ENCODE assay signal across 11 cellular contexts in genomic region chr5:73370620-73371583, GRCh38.
DNase-seq lines count a peak whose midpoint lies in the region; ATAC-seq and TF ChIP-seq lines count a peak whose summit lies in the region.
"Had no signal": no experiment of that assay in that cellular context is flagged by ENCODE, and none has a peak within 500 bp of the region (broad histone marks: within the 10 kb centered on the region; RNA-seq: fewer than 3 reads in every experiment).

No MANE protein-coding gene starts in this region.

- POLR2A ChIA-PET in WTC11 (lab: Charles Lee): no interaction called here

- TF ChIP-seq CTCF in WTC11 (IDR thresholded peaks at IDR 0.05): no peak

- no peaks in the 10 kb centered on the region for H3K36me3 Mint-ChIP-seq in WTC11

- ATAC-seq in WTC11: 0 out of 2 replicates have a peak, but pooled peaks have one; percentile 30
- no peak for ATAC-seq in GM19397 (IDR thresholded peaks at IDR 0.05; ENCODE audit: unreplicated experiment)
- ATAC-seq in HG03045 (IDR thresholded peaks at IDR 0.05; ENCODE audit: unreplicated experiment): no peak

- CTCF ChIA-PET in WTC11 (lab: Charles Lee): no interaction called here

- no peak overlapping the region for H3K4me3 Mint-ChIP-seq in WTC11

- H3K4me1 Mint-ChIP-seq in WTC11: peaks cover 17% of the 10 kb centered on the region

- DNase-seq in A172 (ENCODE audit: low spot score): peak; percentile 99
- peak; percentile 87 for DNase-seq in HS-27A (ENCODE audit: low read depth)
- no peak for DNase-seq in WTC11 (ENCODE audit: low spot score)
- peak; percentile 92 for DNase-seq in glomerular visceral epithelial cell (ENCODE audit: extremely low spot score)
- DNase-seq in anterior cingulate cortex (lab: John Stamatoyannopoulos, UW): no peak
- DNase-seq in DMS79 treated with DMSO at 0.1 percent for 48 hours (lab: John Stamatoyannopoulos, UW): no peak
- DNase-seq: cerebellar nuclear complex, NCI-H1694, right cardiac atrium had no signal

- no peak overlapping the region for H3K27ac Mint-ChIP-seq in WTC11

- H3K9me3 Mint-ChIP-seq in WTC11: no peaks in the 10 kb centered on the region

- peaks cover 3% of the 10 kb centered on the region; the same call in 1 of the 2 replicates for H3K27me3 Mint-ChIP-seq in WTC11 (ENCODE audit: low read depth)

TF ChIP-seq in WTC11, 78 proteins besides CTCF, POLR2A, EP300 and RAD21:
- TF ChIP-seq RORB (CRISPR knock-in tag; IDR thresholded peaks at IDR 0.05): no peak

Comparison
In these comparisons a context has a peak if more than half of its experiments do, and no peak if none do; other contexts are left out.
1. DNase-seq: peak in A172 (single experiment), HS-27A (single experiment) and glomerular visceral epithelial cell (single experiment); none in WTC11 (single experiment), anterior cingulate cortex (0 of 58) and DMS79 treated with DMSO at 0.1 percent for 48 hours (single experiment).